Comparison of ENCODE assay signal across 19 cellular contexts in genomic region chr9:16673171-16673570, GRCh38.
"Had no signal": no experiment of that assay in that cellular context is flagged by ENCODE, and none has a peak within 500 bp of the region (broad histone marks: within the 10 kb centered on the region; RNA-seq: fewer than 3 reads in every experiment).

No MANE protein-coding gene starts in this region.

- H3K4me1 ChIP-seq: adrenal gland, heart left ventricle, left lung, neural progenitor cell, pancreas, upper lobe of right lung had no signal

- H3K4me3 Mint-ChIP-seq: activated B cell treated with CpG ODN at 0.5 μM for 24 hours; activated CD4-positive, alpha-beta memory T cell treated with anti-CD3 and anti-CD28 coated beads for 36 hours; activated T-helper 1 cell treated with anti-CD3 and anti-CD28 coated beads, Interleukin-12 subunit alpha, Interleukin-12 subunit beta, Interleukin-2, Interleukin-4 antibody, amounts not matched to agents 30 ng/mL and 10 ng/mL and 1 ng/mL, durations not matched to agents 14 hours and 24 hours and 36 hours; brain; central memory CD8-positive, alpha-beta T cell; neural progenitor cell; stimulated activated naive B cell treated with anti-CD40 and anti-IgM and Interleukin-4, amounts not matched to agents 10 μg/mL and 1 μg/mL and 100 μg/mL, for 72 hours; T-helper 2 cell treated with Interferon-gamma antibody and Interleukin-4, amounts not matched to agents 5 μg/mL and 100 μg/mL, for 36 hours had no signal

- H3K36me3 Mint-ChIP-seq: activated CD4-positive, alpha-beta memory T cell treated with anti-CD3 and anti-CD28 coated beads for 36 hours; activated naive CD4-positive, alpha-beta T cell treated with anti-CD3 and anti-CD28 coated beads, Interleukin-2, amount 50 U/mL, for 72 hours; brain; neural progenitor cell; stimulated activated naive B cell treated with anti-CD40 and anti-IgM and Interleukin-4, amounts not matched to agents 10 μg/mL and 1 μg/mL and 100 μg/mL, for 72 hours had no signal

- H3K27me3 ChIP-seq: adrenal gland, gastroesophageal sphincter, heart left ventricle, left lung, neural progenitor cell, pancreas, upper lobe of right lung had no signal

- H3K27me3 Mint-ChIP-seq: activated B cell treated with CpG ODN at 0.5 μM for 24 hours; activated CD4-positive, alpha-beta memory T cell treated with anti-CD3 and anti-CD28 coated beads for 36 hours; central memory CD8-positive, alpha-beta T cell; stimulated activated naive B cell treated with anti-CD40 and anti-IgM and Interleukin-4, amounts not matched to agents 10 μg/mL and 1 μg/mL and 100 μg/mL, for 72 hours had no signal

- H3K4me3 ChIP-seq: adrenal gland, coronary artery, gastroesophageal sphincter, heart left ventricle, left lung, neural progenitor cell, pancreas, upper lobe of right lung had no signal

- DNase-seq: activated B cell treated with CpG ODN at 0.5 μM for 24 hours; activated CD4-positive, alpha-beta memory T cell treated with anti-CD3 and anti-CD28 coated beads for 36 hours; activated CD4-positive, alpha-beta T cell treated with anti-CD3 and anti-CD28 coated beads for 4 hours; activated gamma-delta T cell treated with Interleukin-2 at 50 U/mL for 16 hours; activated T-cell treated with anti-CD3 and anti-CD28 coated beads for 4 hours; adrenal gland; heart left ventricle; left lung; pancreas; stimulated activated naive B cell treated with anti-CD40 and anti-IgM and Interleukin-4, amounts not matched to agents 10 μg/mL and 1 μg/mL and 100 μg/mL, for 72 hours; upper lobe of right lung had no signal

- H3K9me3 Mint-ChIP-seq: activated T-helper 1 cell treated with anti-CD3 and anti-CD28 coated beads, Interleukin-12 subunit alpha, Interleukin-12 subunit beta, Interleukin-2, Interleukin-4 antibody, amounts not matched to agents 30 ng/mL and 10 ng/mL and 1 ng/mL, durations not matched to agents 14 hours and 24 hours and 36 hours; central memory CD8-positive, alpha-beta T cell; neural progenitor cell; stimulated activated naive B cell treated with anti-CD40 and anti-IgM and Interleukin-4, amounts not matched to agents 10 μg/mL and 1 μg/mL and 100 μg/mL, for 72 hours; T-helper 2 cell treated with Interferon-gamma antibody and Interleukin-4, amounts not matched to agents 5 μg/mL and 100 μg/mL, for 36 hours had no signal

- H3K27ac Mint-ChIP-seq: activated B cell treated with CpG ODN at 0.5 μM for 24 hours; activated CD4-positive, alpha-beta memory T cell treated with anti-CD3 and anti-CD28 coated beads for 36 hours; activated naive CD4-positive, alpha-beta T cell treated with anti-CD3 and anti-CD28 coated beads, Interleukin-2, amount 50 U/mL, for 72 hours; activated T-helper 1 cell treated with anti-CD3 and anti-CD28 coated beads, Interleukin-12 subunit alpha, Interleukin-12 subunit beta, Interleukin-2, Interleukin-4 antibody, amounts not matched to agents 30 ng/mL and 10 ng/mL and 1 ng/mL, durations not matched to agents 14 hours and 24 hours and 36 hours; brain; neural progenitor cell; stimulated activated naive B cell treated with anti-CD40 and anti-IgM and Interleukin-4, amounts not matched to agents 10 μg/mL and 1 μg/mL and 100 μg/mL, for 72 hours; T-helper 2 cell treated with Interferon-gamma antibody and Interleukin-4, amounts not matched to agents 5 μg/mL and 100 μg/mL, for 36 hours had no signal

- H3K4me1 Mint-ChIP-seq: activated B cell treated with CpG ODN at 0.5 μM for 24 hours; central memory CD8-positive, alpha-beta T cell; stimulated activated naive B cell treated with anti-CD40 and anti-IgM and Interleukin-4, amounts not matched to agents 10 μg/mL and 1 μg/mL and 100 μg/mL, for 72 hours had no signal

- H3K27ac ChIP-seq: adrenal gland, coronary artery, gastroesophageal sphincter, heart left ventricle, left lung, neural progenitor cell, pancreas, upper lobe of right lung had no signal

- H3K36me3 ChIP-seq: adrenal gland, gastroesophageal sphincter, heart left ventricle, left lung, neural progenitor cell, pancreas, upper lobe of right lung had no signal

- H3K9me3 ChIP-seq: adrenal gland, gastroesophageal sphincter, heart left ventricle, left lung, pancreas, upper lobe of right lung had no signal
